ENCODE assay signal across 14 cellular contexts in genomic region chr10:111506266-111507034, GRCh38.
DNase-seq lines count a peak whose midpoint lies in the region; ATAC-seq and TF ChIP-seq lines count a peak whose summit lies in the region.
"Had no signal": no experiment of that assay in that cellular context is flagged by ENCODE, and none has a peak within 500 bp of the region (broad histone marks: within the 10 kb centered on the region; RNA-seq: fewer than 3 reads in every experiment).

No MANE protein-coding gene starts in this region.

- peak overlapping the region; percentile 34; the same call in 2 of the 3 replicates for H3K4me3 Mint-ChIP-seq in GM23338
- no peak overlapping the region for H3K4me3 Mint-ChIP-seq in nephron progenitor cell
- H3K4me3 Mint-ChIP-seq: CD14-positive monocyte; CD8-positive, alpha-beta T cell had no signal

- H3K4me1 ChIP-seq in GM23338 (ENCODE audit: insufficient read depth) (peaks cover 24% of the 10 kb centered on the region), HUES64 (ENCODE audit: insufficient read depth, low read length) (peaks cover 17% of the 10 kb centered on the region)

- TF ChIP-seq CTCF in GM23338 (conservative IDR thresholded peaks at IDR 0.05; ENCODE audit: low read depth in 2 of 2), result no peak
- TF ChIP-seq CTCF in nephron progenitor cell (IDR thresholded peaks at IDR 0.05), result no peak

- H3K4me3 ChIP-seq in GM23338 (peak overlapping the region; percentile 9; the same call in 1 of the 2 replicates), HUES64 (ENCODE audit: low read length) (no peak overlapping the region)

- H3K36me3 Mint-ChIP-seq in GM23338 (ENCODE audit: low read depth), result peaks cover 37% of the 10 kb centered on the region
- H3K36me3 Mint-ChIP-seq in nephron progenitor cell (ENCODE audit: low read depth), result no peaks in the 10 kb centered on the region
- H3K36me3 Mint-ChIP-seq: CD14-positive monocyte; CD8-positive, alpha-beta T cell had no signal

- peaks cover 35% of the 10 kb centered on the region for H3K9me3 Mint-ChIP-seq in GM23338
- peaks cover 15% of the 10 kb centered on the region for H3K9me3 Mint-ChIP-seq in nephron progenitor cell

- H3K27ac Mint-ChIP-seq in GM23338, result peak overlapping the region; percentile 75
- H3K27ac Mint-ChIP-seq in nephron progenitor cell, result no peak overlapping the region
- H3K27ac Mint-ChIP-seq: CD14-positive monocyte; CD8-positive, alpha-beta T cell had no signal

- no peaks in the 10 kb centered on the region for H3K79me2 ChIP-seq in GM23338 (replicated peaks; ENCODE audit: insufficient read depth)

- peaks cover 21% of the 10 kb centered on the region for H3K9me3 ChIP-seq in HUES64 (ENCODE audit: insufficient read depth, low read depth, low read length)

- 28% methylated on average over 2 of the region's 3 CpGs for WGBS in HUES64

- peak overlapping the region; percentile 4 for H3K27ac ChIP-seq in GM23338 (ENCODE audit: low read depth)
- H3K27ac ChIP-seq in HUES64 (ENCODE audit: low read depth, low read length), result peak overlapping the region; percentile 56; the same call in 1 of the 2 replicates
- H3K27ac ChIP-seq: 22Rv1 had no signal

- no peaks in the 10 kb centered on the region for H3F3A ChIP-seq in GM23338 (replicated peaks; ENCODE audit: low read depth)

- H2AFZ ChIP-seq in GM23338, result no peak overlapping the region

- H3K36me3 ChIP-seq in GM23338 (ENCODE audit: insufficient read depth) (peaks cover 6% of the 10 kb centered on the region; the same call in 1 of the 2 replicates), HUES64 (ENCODE audit: insufficient read depth, low read length) (no peaks in the 10 kb centered on the region)

- peaks cover 29% of the 10 kb centered on the region for H3K9me2 ChIP-seq in GM23338 (ENCODE audit: insufficient read depth)

- H3K4me1 Mint-ChIP-seq in GM23338 (peaks cover 42% of the 10 kb centered on the region), nephron progenitor cell (no peaks in the 10 kb centered on the region)
- H3K4me1 Mint-ChIP-seq: CD14-positive monocyte had no signal

- DNase-seq in GM23338 (ENCODE audit: low spot score), result peak; percentile 59
- peak; percentile 9 for DNase-seq in iPS DF 4.7 (ENCODE audit: extremely low read depth, low spot score)
- peak; percentile 29 for DNase-seq in iPS-NIHi11 (ENCODE audit: low spot score)
- DNase-seq in NCI-H1436 (lab: John Stamatoyannopoulos, UW), result no peak
- DNase-seq in NOMO-1 treated with dmso at 0.1 percent for 144 hours (lab: John Stamatoyannopoulos, UW; ENCODE audit: unreplicated experiment), result no peak
- no peak for DNase-seq in nephron progenitor cell
- DNase-seq: CD8-positive, alpha-beta T cell; COR-L47; DMS153; DMS79 treated with DMSO at 0.1 percent for 48 hours; EL had no signal

- no peaks in the 10 kb centered on the region for H3K27me3 ChIP-seq in GM23338 (ENCODE audit: insufficient read depth)
- no peaks in the 10 kb centered on the region for H3K27me3 ChIP-seq in HUES64 (ENCODE audit: insufficient read depth, low read length)

- H3K4me2 ChIP-seq in GM23338, result peak overlapping the region; percentile 29

- H3K9ac ChIP-seq in HUES64 (ENCODE audit: low read depth, low read length), result no peak overlapping the region

- H3K27me3 Mint-ChIP-seq in GM23338 (ENCODE audit: insufficient read depth, low read depth, poor library complexity) (no peaks in the 10 kb centered on the region), nephron progenitor cell (ENCODE audit: low read depth, poor library complexity) (peaks cover 16% of the 10 kb centered on the region)

- ATAC-seq in GM23338, result peak; percentile 95
- ATAC-seq: CD8-positive, alpha-beta T cell had no signal

- H4K20me1 ChIP-seq in GM23338 (replicated peaks; ENCODE audit: insufficient read depth), result no peaks in the 10 kb centered on the region

TF ChIP-seq in GM23338, 12 proteins besides CTCF, POLR2A, EP300 and RAD21:
- TF ChIP-seq ZNF462 (CRISPR knock-in tag; IDR thresholded peaks at IDR 0.05), result peak; percentile 77
- TF ChIP-seq EZH2phosphoT487 (IDR thresholded peaks at IDR 0.05; ENCODE audit: unreplicated experiment), result no peak

Comparison
In these comparisons a context has a peak if more than half of its experiments do, and no peak if none do; other contexts are left out.
1. DNase-seq: peak in GM23338 (single experiment), iPS DF 4.7 (single experiment) and iPS-NIHi11 (single experiment); none in NCI-H1436 (single experiment), NOMO-1 treated with dmso at 0.1 percent for 144 hours (single experiment) and nephron progenitor cell (single experiment).